Comparison of ENCODE assay signal across 1 cellular context in the genomic region with DNA sequence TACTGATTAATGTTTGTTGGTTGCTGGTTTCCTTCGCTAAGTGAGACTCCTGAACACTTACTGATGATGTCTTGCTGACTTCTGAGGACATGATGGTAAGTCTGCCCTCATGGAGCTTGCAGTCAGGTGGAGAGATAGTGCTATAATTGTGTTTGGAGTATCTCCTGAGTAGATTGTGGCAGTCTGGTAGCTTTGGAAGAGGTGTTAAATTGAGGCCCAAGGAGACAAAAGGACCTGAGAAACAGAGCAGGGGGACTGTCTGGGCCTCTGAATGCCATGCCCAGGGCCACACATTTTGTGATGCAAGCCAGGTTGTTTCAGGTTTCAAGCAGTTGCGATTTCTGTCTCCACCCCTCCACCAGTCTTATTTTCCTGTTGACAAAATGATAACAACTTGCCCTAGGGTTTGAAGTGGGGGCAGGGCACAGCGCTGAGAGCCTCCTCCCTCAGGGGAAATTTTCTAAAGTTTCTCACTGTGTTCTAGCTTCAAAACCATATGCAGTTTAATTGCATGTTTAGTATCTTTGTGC.
A peak's percentile ranks its signal among the peaks of the same experiment; 100 is the strongest.
TF ChIP-seq lines count a peak whose summit lies in the region.

No MANE protein-coding gene starts in this region.

TF ChIP-seq in K562, 482 proteins besides CTCF, POLR2A, EP300 and RAD21 (continued from another document and continues in another):
- TF ChIP-seq, protein P1, sequence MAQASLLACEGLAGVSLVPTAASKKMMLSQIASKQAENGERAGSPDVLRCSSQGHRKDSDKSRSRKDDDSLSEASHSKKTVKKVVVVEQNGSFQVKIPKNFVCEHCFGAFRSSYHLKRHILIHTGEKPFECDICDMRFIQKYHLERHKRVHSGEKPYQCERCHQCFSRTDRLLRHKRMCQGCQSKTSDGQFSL (CRISPR knock-in tag; IDR thresholded peaks at IDR 0.05), result no peak
- TF ChIP-seq, protein P1 (tag; IDR thresholded peaks at IDR 0.05), result no peak
- TF ChIP-seq, protein P2, sequence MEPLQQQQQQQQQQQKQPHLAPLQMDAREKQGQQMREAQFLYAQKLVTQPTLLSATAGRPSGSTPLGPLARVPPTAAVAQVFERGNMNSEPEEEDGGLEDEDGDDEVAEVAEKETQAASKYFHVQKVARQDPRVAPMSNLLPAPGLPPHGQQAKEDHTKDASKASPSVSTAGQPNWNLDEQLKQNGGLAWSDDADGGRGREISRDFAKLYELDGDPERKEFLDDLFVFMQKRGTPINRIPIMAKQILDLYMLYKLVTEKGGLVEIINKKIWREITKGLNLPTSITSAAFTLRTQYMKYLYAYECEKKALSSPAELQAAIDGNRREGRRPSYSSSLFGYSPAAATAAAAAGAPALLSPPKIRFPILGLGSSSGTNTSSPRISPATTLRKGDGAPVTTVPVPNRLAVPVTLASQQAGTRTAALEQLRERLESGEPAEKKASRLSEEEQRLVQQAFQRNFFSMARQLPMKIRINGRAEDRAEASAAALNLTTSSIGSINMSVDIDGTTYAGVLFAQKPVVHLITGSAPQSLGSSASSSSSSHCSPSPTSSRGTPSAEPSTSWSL (CRISPR knock-in tag; IDR thresholded peaks at IDR 0.05; ENCODE audit: borderline replicate concordance), result no peak
- TF ChIP-seq, protein P3, sequence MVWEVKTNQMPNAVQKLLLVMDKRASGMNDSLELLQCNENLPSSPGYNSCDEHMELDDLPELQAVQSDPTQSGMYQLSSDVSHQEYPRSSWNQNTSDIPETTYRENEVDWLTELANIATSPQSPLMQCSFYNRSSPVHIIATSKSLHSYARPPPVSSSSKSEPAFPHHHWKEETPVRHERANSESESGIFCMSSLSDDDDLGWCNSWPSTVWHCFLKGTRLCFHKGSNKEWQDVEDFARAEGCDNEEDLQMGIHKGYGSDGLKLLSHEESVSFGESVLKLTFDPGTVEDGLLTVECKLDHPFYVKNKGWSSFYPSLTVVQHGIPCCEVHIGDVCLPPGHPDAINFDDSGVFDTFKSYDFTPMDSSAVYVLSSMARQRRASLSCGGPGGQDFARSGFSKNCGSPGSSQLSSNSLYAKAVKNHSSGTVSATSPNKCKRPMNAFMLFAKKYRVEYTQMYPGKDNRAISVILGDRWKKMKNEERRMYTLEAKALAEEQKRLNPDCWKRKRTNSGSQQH (CRISPR knock-in tag; IDR thresholded peaks at IDR 0.05), result no peak
- TF ChIP-seq, protein P4, sequence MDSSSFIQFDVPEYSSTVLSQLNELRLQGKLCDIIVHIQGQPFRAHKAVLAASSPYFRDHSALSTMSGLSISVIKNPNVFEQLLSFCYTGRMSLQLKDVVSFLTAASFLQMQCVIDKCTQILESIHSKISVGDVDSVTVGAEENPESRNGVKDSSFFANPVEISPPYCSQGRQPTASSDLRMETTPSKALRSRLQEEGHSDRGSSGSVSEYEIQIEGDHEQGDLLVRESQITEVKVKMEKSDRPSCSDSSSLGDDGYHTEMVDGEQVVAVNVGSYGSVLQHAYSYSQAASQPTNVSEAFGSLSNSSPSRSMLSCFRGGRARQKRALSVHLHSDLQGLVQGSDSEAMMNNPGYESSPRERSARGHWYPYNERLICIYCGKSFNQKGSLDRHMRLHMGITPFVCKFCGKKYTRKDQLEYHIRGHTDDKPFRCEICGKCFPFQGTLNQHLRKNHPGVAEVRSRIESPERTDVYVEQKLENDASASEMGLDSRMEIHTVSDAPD (CRISPR knock-in tag; IDR thresholded peaks at IDR 0.05), result no peak
- TF ChIP-seq, protein P5, sequence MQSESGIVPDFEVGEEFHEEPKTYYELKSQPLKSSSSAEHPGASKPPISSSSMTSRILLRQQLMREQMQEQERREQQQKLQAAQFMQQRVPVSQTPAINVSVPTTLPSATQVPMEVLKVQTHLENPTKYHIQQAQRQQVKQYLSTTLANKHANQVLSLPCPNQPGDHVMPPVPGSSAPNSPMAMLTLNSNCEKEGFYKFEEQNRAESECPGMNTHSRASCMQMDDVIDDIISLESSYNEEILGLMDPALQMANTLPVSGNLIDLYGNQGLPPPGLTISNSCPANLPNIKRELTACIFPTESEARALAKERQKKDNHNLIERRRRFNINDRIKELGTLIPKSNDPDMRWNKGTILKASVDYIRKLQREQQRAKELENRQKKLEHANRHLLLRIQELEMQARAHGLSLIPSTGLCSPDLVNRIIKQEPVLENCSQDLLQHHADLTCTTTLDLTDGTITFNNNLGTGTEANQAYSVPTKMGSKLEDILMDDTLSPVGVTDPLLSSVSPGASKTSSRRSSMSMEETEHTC (IDR thresholded peaks at IDR 0.05), result no peak
- TF ChIP-seq NCOR1 (IDR thresholded peaks at IDR 0.05) (peak; percentile 43; the same call in 1 of the 2 replicates), ZNF140 (CRISPR knock-in tag; IDR thresholded peaks at IDR 0.05) (no peak), LEF1 (IDR thresholded peaks at IDR 0.05) (peak; percentile 71), FOXJ2 (tag; IDR thresholded peaks at IDR 0.05) (peak; percentile 86; the same call in 1 of the 2 replicates), LARP7 (IDR thresholded peaks at IDR 0.05) (no peak), MXI1 (IDR thresholded peaks at IDR 0.05; ENCODE audit: low read depth, low read length) (no peak), SMARCE1 (IDR thresholded peaks at IDR 0.05) (no peak), ZNF3 (CRISPR knock-in tag; IDR thresholded peaks at IDR 0.05) (no peak), ELF4 (CRISPR knock-in tag; IDR thresholded peaks at IDR 0.05) (no peak), JUND (IDR thresholded peaks at IDR 0.05; ENCODE audit: borderline replicate concordance, low read depth, low read length) (peak; percentile 57), JUND (tag; IDR thresholded peaks at IDR 0.05; ENCODE audit: borderline replicate concordance, low read depth, low read length) (no peak; the same call in 2 of the 3 replicates), CBX8 (IDR thresholded peaks at IDR 0.05; ENCODE audit: borderline replicate concordance, extremely low read depth, low read depth, low read length, poor library complexity, severe bottlenecking) (no peak), ZNF75A (CRISPR knock-in tag; IDR thresholded peaks at IDR 0.05) (no peak), L3MBTL2 (IDR thresholded peaks at IDR 0.05) (peak; percentile 51; the same call in 1 of the 2 replicates), ELF2 (CRISPR knock-in tag; IDR thresholded peaks at IDR 0.05) (no peak), HDAC6 (IDR thresholded peaks at IDR 0.05; ENCODE audit: low read depth, low read length) (no peak), BRF1 (IDR thresholded peaks at IDR 0.05; ENCODE audit: borderline replicate concordance, extremely low read depth, insufficient read length) (no peak), MEIS2 (IDR thresholded peaks at IDR 0.05; ENCODE audit: partially characterized antibody) (no peak), NFIC (IDR thresholded peaks at IDR 0.05) (no peak), KLF13 (tag; IDR thresholded peaks at IDR 0.05; ENCODE audit: borderline replicate concordance, low read depth) (no peak), ADNP (tag; IDR thresholded peaks at IDR 0.05) (peak; percentile 85), POLR2AphosphoS2 (IDR thresholded peaks at IDR 0.05; ENCODE audit: low read length) (no peak), MTF1 (CRISPR knock-in tag; IDR thresholded peaks at IDR 0.05; ENCODE audit: borderline replicate concordance) (no peak), NCOA4 (IDR thresholded peaks at IDR 0.05; ENCODE audit: partially characterized antibody) (no peak), ZNF253 (CRISPR knock-in tag; conservative IDR thresholded peaks at IDR 0.05) (no peak), FIP1L1 (IDR thresholded peaks at IDR 0.05; ENCODE audit: low read depth, low read length, poor library complexity, severe bottlenecking) (no peak)
- TF ChIP-seq, protein P6, sequence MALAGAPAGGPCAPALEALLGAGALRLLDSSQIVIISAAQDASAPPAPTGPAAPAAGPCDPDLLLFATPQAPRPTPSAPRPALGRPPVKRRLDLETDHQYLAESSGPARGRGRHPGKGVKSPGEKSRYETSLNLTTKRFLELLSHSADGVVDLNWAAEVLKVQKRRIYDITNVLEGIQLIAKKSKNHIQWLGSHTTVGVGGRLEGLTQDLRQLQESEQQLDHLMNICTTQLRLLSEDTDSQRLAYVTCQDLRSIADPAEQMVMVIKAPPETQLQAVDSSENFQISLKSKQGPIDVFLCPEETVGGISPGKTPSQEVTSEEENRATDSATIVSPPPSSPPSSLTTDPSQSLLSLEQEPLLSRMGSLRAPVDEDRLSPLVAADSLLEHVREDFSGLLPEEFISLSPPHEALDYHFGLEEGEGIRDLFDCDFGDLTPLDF (CRISPR knock-in tag; IDR thresholded peaks at IDR 0.05), result no peak
- TF ChIP-seq, protein P7, sequence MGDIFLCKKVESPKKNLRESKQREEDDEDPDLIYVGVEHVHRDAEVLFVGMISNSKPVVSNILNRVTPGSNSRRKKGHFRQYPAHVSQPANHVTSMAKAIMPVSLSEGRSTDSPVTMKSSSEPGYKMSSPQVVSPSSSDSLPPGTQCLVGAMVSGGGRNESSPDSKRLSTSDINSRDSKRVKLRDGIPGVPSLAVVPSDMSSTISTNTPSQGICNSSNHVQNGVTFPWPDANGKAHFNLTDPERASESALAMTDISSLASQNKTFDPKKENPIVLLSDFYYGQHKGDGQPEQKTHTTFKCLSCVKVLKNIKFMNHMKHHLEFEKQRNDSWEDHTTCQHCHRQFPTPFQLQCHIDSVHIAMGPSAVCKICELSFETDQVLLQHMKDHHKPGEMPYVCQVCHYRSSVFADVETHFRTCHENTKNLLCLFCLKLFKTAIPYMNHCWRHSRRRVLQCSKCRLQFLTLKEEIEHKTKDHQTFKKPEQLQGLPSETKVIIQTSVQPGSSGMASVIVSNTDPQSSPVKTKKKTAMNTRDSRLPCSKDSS (IDR thresholded peaks at IDR 0.05; ENCODE audit: low read depth, partially characterized antibody), result peak; percentile 70
- TF ChIP-seq, protein P8, sequence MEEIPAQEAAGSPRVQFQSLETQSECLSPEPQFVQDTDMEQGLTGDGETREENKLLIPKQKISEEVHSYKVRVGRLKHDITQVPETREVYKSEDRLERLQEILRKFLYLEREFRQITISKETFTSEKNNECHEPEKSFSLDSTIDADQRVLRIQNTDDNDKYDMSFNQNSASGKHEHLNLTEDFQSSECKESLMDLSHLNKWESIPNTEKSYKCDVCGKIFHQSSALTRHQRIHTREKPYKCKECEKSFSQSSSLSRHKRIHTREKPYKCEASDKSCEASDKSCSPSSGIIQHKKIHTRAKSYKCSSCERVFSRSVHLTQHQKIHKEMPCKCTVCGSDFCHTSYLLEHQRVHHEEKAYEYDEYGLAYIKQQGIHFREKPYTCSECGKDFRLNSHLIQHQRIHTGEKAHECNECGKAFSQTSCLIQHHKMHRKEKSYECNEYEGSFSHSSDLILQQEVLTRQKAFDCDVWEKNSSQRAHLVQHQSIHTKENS (CRISPR knock-in tag; IDR thresholded peaks at IDR 0.05), result no peak
- TF ChIP-seq, protein P9, sequence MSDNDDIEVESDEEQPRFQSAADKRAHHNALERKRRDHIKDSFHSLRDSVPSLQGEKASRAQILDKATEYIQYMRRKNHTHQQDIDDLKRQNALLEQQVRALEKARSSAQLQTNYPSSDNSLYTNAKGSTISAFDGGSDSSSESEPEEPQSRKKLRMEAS (CRISPR knock-in tag; IDR thresholded peaks at IDR 0.05), result no peak
- TF ChIP-seq, protein P10, sequence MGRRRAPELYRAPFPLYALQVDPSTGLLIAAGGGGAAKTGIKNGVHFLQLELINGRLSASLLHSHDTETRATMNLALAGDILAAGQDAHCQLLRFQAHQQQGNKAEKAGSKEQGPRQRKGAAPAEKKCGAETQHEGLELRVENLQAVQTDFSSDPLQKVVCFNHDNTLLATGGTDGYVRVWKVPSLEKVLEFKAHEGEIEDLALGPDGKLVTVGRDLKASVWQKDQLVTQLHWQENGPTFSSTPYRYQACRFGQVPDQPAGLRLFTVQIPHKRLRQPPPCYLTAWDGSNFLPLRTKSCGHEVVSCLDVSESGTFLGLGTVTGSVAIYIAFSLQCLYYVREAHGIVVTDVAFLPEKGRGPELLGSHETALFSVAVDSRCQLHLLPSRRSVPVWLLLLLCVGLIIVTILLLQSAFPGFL (CRISPR knock-in tag; IDR thresholded peaks at IDR 0.05), result no peak
- TF ChIP-seq, protein P11, sequence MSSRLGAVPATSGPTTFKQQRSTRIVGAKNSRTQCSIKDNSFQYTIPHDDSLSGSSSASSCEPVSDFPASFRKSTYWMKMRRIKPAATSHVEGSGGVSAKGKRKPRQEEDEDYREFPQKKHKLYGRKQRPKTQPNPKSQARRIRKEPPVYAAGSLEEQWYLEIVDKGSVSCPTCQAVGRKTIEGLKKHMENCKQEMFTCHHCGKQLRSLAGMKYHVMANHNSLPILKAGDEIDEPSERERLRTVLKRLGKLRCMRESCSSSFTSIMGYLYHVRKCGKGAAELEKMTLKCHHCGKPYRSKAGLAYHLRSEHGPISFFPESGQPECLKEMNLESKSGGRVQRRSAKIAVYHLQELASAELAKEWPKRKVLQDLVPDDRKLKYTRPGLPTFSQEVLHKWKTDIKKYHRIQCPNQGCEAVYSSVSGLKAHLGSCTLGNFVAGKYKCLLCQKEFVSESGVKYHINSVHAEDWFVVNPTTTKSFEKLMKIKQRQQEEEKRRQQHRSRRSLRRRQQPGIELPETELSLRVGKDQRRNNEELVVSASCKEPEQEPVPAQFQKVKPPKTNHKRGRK (tag; IDR thresholded peaks at IDR 0.05), result no peak
- TF ChIP-seq, protein P12, sequence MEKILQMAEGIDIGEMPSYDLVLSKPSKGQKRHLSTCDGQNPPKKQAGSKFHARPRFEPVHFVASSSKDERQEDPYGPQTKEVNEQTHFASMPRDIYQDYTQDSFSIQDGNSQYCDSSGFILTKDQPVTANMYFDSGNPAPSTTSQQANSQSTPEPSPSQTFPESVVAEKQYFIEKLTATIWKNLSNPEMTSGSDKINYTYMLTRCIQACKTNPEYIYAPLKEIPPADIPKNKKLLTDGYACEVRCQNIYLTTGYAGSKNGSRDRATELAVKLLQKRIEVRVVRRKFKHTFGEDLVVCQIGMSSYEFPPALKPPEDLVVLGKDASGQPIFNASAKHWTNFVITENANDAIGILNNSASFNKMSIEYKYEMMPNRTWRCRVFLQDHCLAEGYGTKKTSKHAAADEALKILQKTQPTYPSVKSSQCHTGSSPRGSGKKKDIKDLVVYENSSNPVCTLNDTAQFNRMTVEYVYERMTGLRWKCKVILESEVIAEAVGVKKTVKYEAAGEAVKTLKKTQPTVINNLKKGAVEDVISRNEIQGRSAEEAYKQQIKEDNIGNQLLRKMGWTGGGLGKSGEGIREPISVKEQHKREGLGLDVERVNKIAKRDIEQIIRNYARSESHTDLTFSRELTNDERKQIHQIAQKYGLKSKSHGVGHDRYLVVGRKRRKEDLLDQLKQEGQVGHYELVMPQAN (IDR thresholded peaks at IDR 0.05; ENCODE audit: borderline replicate concordance), result no peak
